ENCODE assay signal across 1 cellular context in the genomic region with DNA sequence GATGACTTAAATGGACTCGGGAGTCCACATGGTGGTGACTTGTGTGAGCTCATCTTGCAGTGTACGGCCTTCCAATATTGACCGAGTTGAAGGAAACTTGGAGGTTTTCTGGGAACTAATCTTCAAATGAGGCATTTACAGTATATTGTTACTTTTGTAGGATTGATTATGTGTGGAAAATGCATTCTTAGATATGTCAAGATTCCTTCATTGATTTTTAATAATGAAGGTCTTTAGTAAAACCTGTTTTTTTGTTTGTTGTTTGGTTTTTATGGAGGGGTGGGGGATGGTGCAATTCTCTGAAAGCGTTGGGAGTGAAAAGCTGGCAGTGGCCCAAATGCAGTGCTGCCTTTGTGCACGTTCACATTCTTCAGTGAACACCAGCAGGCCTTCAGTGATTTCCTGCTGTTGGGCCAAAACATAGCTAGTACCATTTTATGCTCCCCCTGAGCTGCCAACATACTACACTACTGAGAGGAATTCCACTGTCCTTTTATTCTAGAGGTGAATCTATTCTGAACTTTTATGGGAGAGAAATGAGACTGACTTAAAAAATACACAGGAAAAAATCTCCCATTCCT.
TF ChIP-seq lines count a peak whose summit lies in the region.

No MANE protein-coding gene starts in this region.

TF ChIP-seq in K562, 482 proteins besides CTCF, POLR2A, EP300 and RAD21 (continued from another document and continues in another):
- TF ChIP-seq, protein P1, sequence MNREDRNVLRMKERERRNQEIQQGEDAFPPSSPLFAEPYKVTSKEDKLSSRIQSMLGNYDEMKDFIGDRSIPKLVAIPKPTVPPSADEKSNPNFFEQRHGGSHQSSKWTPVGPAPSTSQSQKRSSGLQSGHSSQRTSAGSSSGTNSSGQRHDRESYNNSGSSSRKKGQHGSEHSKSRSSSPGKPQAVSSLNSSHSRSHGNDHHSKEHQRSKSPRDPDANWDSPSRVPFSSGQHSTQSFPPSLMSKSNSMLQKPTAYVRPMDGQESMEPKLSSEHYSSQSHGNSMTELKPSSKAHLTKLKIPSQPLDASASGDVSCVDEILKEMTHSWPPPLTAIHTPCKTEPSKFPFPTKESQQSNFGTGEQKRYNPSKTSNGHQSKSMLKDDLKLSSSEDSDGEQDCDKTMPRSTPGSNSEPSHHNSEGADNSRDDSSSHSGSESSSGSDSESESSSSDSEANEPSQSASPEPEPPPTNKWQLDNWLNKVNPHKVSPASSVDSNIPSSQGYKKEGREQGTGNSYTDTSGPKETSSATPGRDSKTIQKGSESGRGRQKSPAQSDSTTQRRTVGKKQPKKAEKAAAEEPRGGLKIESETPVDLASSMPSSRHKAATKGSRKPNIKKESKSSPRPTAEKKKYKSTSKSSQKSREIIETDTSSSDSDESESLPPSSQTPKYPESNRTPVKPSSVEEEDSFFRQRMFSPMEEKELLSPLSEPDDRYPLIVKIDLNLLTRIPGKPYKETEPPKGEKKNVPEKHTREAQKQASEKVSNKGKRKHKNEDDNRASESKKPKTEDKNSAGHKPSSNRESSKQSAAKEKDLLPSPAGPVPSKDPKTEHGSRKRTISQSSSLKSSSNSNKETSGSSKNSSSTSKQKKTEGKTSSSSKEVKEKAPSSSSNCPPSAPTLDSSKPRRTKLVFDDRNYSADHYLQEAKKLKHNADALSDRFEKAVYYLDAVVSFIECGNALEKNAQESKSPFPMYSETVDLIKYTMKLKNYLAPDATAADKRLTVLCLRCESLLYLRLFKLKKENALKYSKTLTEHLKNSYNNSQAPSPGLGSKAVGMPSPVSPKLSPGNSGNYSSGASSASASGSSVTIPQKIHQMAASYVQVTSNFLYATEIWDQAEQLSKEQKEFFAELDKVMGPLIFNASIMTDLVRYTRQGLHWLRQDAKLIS (CRISPR knock-in tag; IDR thresholded peaks at IDR 0.05): no peak
- TF ChIP-seq SNIP1 (IDR thresholded peaks at IDR 0.05; ENCODE audit: low read depth): no peak
- TF ChIP-seq MCM3 (IDR thresholded peaks at IDR 0.05): no peak
- TF ChIP-seq, protein P2, sequence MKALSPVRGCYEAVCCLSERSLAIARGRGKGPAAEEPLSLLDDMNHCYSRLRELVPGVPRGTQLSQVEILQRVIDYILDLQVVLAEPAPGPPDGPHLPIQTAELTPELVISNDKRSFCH (CRISPR knock-in tag; IDR thresholded peaks at IDR 0.05): no peak
- TF ChIP-seq, protein P2 (tag; IDR thresholded peaks at IDR 0.05): no peak
- TF ChIP-seq CEBPB (tag; IDR thresholded peaks at IDR 0.05): peak; percentile 63
- TF ChIP-seq, protein P3, sequence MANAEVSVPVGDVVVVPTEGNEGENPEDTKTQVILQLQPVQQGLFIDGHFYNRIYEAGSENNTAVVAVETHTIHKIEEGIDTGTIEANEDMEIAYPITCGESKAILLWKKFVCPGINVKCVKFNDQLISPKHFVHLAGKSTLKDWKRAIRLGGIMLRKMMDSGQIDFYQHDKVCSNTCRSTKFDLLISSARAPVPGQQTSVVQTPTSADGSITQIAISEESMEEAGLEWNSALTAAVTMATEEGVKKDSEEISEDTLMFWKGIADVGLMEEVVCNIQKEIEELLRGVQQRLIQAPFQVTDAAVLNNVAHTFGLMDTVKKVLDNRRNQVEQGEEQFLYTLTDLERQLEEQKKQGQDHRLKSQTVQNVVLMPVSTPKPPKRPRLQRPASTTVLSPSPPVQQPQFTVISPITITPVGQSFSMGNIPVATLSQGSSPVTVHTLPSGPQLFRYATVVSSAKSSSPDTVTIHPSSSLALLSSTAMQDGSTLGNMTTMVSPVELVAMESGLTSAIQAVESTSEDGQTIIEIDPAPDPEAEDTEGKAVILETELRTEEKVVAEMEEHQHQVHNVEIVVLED (CRISPR knock-in tag; IDR thresholded peaks at IDR 0.05): peak; percentile 48
- peak; percentile 92 for TF ChIP-seq ZNF583 (CRISPR knock-in tag; IDR thresholded peaks at IDR 0.05)
- TF ChIP-seq, protein P4, sequence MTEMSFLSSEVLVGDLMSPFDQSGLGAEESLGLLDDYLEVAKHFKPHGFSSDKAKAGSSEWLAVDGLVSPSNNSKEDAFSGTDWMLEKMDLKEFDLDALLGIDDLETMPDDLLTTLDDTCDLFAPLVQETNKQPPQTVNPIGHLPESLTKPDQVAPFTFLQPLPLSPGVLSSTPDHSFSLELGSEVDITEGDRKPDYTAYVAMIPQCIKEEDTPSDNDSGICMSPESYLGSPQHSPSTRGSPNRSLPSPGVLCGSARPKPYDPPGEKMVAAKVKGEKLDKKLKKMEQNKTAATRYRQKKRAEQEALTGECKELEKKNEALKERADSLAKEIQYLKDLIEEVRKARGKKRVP (CRISPR knock-in tag; IDR thresholded peaks at IDR 0.05): peak; percentile 90
- no peak for TF ChIP-seq NELFE (IDR thresholded peaks at IDR 0.05; ENCODE audit: insufficient read depth, insufficient read length)
- TF ChIP-seq ADNP (tag; IDR thresholded peaks at IDR 0.05): no peak
- TF ChIP-seq MAFK (IDR thresholded peaks at IDR 0.05; ENCODE audit: low read length): no peak
- TF ChIP-seq MCM2 (IDR thresholded peaks at IDR 0.05; ENCODE audit: low read depth): no peak
- no peak for TF ChIP-seq HNRNPH1 (optimal IDR thresholded peaks at IDR 0.05; ENCODE audit: low read depth, low read length)
- TF ChIP-seq ZFX (CRISPR knock-in tag; IDR thresholded peaks at IDR 0.05): no peak
- 0 out of 2 replicates have a peak, but pooled peaks have one; percentile 23 for TF ChIP-seq ZKSCAN3 (CRISPR knock-in tag; IDR thresholded peaks at IDR 0.05)
- 0 out of 2 replicates have a peak, but pooled peaks have one; percentile 30 for TF ChIP-seq ZNF561 (CRISPR knock-in tag; conservative IDR thresholded peaks at IDR 0.05)
- TF ChIP-seq, protein P5, sequence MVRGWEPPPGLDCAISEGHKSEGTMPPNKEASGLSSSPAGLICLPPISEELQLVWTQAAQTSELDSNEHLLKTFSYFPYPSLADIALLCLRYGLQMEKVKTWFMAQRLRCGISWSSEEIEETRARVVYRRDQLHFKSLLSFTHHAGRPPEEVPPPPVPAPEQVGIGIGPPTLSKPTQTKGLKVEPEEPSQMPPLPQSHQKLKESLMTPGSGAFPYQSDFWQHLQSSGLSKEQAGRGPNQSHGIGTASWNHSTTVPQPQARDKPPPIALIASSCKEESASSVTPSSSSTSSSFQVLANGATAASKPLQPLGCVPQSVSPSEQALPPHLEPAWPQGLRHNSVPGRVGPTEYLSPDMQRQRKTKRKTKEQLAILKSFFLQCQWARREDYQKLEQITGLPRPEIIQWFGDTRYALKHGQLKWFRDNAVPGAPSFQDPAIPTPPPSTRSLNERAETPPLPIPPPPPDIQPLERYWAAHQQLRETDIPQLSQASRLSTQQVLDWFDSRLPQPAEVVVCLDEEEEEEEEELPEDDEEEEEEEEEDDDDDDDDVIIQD (CRISPR knock-in tag; IDR thresholded peaks at IDR 0.05): 0 out of 2 replicates have a peak, but pooled peaks have one; percentile 15
- TF ChIP-seq, protein P6, sequence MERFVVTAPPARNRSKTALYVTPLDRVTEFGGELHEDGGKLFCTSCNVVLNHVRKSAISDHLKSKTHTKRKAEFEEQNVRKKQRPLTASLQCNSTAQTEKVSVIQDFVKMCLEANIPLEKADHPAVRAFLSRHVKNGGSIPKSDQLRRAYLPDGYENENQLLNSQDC (CRISPR knock-in tag; IDR thresholded peaks at IDR 0.05): no peak
- peak in 1 of 2 experiments; percentile 54; a peak in 2 of 4 replicates for TF ChIP-seq FOXA3 (CRISPR knock-in tag; conservative IDR thresholded peaks at IDR 0.05 in 1 of 2, IDR thresholded peaks at IDR 0.05 in 1 of 2)
- 0 out of 4 replicates have a peak, but pooled peaks of 1 of the 2 experiments have one; percentile 51 for TF ChIP-seq ARNT (IDR thresholded peaks at IDR 0.05)
- peak; percentile 82 for TF ChIP-seq ZNF766 (CRISPR knock-in tag; conservative IDR thresholded peaks at IDR 0.05)
- TF ChIP-seq, protein P7, sequence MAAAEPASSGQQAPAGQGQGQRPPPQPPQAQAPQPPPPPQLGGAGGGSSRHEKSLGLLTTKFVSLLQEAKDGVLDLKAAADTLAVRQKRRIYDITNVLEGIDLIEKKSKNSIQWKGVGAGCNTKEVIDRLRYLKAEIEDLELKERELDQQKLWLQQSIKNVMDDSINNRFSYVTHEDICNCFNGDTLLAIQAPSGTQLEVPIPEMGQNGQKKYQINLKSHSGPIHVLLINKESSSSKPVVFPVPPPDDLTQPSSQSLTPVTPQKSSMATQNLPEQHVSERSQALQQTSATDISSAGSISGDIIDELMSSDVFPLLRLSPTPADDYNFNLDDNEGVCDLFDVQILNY (CRISPR knock-in tag; IDR thresholded peaks at IDR 0.05): no peak
- TF ChIP-seq CBX5 (IDR thresholded peaks at IDR 0.05; ENCODE audit: borderline replicate concordance, low read depth): no peak
- TF ChIP-seq ZNF354B (CRISPR knock-in tag; IDR thresholded peaks at IDR 0.05): no peak
- TF ChIP-seq MED1 (CRISPR knock-in tag; IDR thresholded peaks at IDR 0.05; ENCODE audit: borderline replicate concordance): no peak
- no peak for TF ChIP-seq MAFG (tag; conservative IDR thresholded peaks at IDR 0.05)
- TF ChIP-seq CHD2 (IDR thresholded peaks at IDR 0.05; ENCODE audit: low read depth, low read length): no peak
- no peak for TF ChIP-seq ETV5 (CRISPR knock-in tag; IDR thresholded peaks at IDR 0.05; ENCODE audit: low read depth)
- TF ChIP-seq, protein P8, sequence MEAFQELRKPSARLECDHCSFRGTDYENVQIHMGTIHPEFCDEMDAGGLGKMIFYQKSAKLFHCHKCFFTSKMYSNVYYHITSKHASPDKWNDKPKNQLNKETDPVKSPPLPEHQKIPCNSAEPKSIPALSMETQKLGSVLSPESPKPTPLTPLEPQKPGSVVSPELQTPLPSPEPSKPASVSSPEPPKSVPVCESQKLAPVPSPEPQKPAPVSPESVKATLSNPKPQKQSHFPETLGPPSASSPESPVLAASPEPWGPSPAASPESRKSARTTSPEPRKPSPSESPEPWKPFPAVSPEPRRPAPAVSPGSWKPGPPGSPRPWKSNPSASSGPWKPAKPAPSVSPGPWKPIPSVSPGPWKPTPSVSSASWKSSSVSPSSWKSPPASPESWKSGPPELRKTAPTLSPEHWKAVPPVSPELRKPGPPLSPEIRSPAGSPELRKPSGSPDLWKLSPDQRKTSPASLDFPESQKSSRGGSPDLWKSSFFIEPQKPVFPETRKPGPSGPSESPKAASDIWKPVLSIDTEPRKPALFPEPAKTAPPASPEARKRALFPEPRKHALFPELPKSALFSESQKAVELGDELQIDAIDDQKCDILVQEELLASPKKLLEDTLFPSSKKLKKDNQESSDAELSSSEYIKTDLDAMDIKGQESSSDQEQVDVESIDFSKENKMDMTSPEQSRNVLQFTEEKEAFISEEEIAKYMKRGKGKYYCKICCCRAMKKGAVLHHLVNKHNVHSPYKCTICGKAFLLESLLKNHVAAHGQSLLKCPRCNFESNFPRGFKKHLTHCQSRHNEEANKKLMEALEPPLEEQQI (IDR thresholded peaks at IDR 0.05): peak; percentile 65; the same call in 1 of the 2 replicates
- no peak for TF ChIP-seq RHOXF2B (CRISPR knock-in tag; conservative IDR thresholded peaks at IDR 0.05)
- peak; percentile 70 for TF ChIP-seq ATF7 (IDR thresholded peaks at IDR 0.05)
- no peak for TF ChIP-seq ZZZ3 (IDR thresholded peaks at IDR 0.05)
- 0 out of 2 replicates have a peak, but pooled peaks have one; percentile 62 for TF ChIP-seq OTX1 (CRISPR knock-in tag; IDR thresholded peaks at IDR 0.05)
- peak; percentile 51 for TF ChIP-seq JUNB (CRISPR knock-in tag; conservative IDR thresholded peaks at IDR 0.05)
- TF ChIP-seq ZNF146 (CRISPR knock-in tag; IDR thresholded peaks at IDR 0.05; ENCODE audit: unreplicated experiment): no peak
- TF ChIP-seq, protein P9, sequence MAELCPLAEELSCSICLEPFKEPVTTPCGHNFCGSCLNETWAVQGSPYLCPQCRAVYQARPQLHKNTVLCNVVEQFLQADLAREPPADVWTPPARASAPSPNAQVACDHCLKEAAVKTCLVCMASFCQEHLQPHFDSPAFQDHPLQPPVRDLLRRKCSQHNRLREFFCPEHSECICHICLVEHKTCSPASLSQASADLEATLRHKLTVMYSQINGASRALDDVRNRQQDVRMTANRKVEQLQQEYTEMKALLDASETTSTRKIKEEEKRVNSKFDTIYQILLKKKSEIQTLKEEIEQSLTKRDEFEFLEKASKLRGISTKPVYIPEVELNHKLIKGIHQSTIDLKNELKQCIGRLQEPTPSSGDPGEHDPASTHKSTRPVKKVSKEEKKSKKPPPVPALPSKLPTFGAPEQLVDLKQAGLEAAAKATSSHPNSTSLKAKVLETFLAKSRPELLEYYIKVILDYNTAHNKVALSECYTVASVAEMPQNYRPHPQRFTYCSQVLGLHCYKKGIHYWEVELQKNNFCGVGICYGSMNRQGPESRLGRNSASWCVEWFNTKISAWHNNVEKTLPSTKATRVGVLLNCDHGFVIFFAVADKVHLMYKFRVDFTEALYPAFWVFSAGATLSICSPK (IDR thresholded peaks at IDR 0.05; ENCODE audit: borderline replicate concordance): no peak
- TF ChIP-seq NCOA1 (IDR thresholded peaks at IDR 0.05; ENCODE audit: low read depth): 0 out of 2 replicates have a peak, but pooled peaks have one; percentile 15
- TF ChIP-seq, protein P10, sequence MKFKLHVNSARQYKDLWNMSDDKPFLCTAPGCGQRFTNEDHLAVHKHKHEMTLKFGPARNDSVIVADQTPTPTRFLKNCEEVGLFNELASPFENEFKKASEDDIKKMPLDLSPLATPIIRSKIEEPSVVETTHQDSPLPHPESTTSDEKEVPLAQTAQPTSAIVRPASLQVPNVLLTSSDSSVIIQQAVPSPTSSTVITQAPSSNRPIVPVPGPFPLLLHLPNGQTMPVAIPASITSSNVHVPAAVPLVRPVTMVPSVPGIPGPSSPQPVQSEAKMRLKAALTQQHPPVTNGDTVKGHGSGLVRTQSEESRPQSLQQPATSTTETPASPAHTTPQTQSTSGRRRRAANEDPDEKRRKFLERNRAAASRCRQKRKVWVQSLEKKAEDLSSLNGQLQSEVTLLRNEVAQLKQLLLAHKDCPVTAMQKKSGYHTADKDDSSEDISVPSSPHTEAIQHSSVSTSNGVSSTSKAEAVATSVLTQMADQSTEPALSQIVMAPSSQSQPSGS (CRISPR knock-in tag; IDR thresholded peaks at IDR 0.05): no peak
- TF ChIP-seq, protein P11, sequence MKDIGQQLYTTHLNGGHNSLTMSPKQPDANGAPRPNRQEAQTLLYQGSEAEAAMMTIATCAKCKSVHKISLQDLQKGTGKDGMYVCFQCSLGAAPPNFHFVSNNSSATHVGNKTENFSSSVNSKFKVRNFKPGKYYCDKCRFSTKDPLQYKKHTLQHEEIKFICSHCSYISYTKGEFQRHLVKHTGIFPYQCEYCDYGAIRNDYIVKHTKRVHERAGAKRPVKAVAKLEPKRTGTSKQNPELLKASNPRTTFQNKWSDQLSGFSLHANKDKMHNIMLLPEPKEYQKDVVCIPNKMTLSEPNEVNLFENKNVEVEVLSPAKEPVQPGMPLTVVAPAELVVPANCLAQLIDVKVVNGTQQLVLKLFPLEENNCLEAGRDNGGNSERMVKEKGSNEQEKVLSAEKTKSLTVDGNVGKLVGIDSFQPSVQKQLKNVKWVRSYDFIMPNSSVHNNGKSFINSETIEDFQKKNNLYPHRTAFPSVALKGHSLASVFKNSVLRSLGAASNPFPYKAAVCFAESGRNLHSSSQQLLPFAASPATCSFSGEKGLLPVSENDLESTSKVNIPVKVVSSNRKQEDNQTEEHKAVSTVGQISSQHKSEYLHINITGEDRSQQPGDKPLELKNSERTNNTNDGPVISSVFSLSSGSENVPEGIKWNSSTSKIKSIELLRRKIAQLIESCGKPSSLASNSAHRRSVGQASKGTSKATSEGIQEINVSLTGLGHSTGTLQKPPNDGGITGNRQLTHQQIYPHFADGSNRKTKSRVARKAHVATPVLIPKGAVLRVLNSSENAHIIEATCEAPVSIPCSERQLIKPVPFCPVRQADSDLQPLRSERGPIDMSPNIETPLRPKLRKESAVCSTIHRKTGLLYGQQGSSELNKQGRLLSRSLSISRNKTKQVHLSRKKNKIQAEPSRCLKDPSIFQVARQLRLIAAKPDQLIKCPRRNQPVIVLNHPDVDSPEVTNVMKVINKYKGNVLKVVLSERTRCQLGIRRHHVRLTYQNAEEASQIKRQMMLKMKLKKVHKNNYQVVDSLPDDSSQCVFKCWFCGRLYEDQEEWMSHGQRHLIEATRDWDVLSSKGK (CRISPR knock-in tag; IDR thresholded peaks at IDR 0.05): no peak
